In genomic region chr17:69327060-69327831, GRCh38 we compare ENCODE assay signal across 8 cellular contexts. TPM values are rescaled to one million over a fixed set of nuclear protein-coding genes. Genes with fewer than 3 reads are reported as not detected.
A peak's percentile ranks its signal among the peaks of the same experiment; 100 is the strongest.
DNase-seq lines count a peak whose midpoint lies in the region; ATAC-seq, FAIRE-seq and TF ChIP-seq lines count a peak whose summit lies in the region.

A gene with protein sequence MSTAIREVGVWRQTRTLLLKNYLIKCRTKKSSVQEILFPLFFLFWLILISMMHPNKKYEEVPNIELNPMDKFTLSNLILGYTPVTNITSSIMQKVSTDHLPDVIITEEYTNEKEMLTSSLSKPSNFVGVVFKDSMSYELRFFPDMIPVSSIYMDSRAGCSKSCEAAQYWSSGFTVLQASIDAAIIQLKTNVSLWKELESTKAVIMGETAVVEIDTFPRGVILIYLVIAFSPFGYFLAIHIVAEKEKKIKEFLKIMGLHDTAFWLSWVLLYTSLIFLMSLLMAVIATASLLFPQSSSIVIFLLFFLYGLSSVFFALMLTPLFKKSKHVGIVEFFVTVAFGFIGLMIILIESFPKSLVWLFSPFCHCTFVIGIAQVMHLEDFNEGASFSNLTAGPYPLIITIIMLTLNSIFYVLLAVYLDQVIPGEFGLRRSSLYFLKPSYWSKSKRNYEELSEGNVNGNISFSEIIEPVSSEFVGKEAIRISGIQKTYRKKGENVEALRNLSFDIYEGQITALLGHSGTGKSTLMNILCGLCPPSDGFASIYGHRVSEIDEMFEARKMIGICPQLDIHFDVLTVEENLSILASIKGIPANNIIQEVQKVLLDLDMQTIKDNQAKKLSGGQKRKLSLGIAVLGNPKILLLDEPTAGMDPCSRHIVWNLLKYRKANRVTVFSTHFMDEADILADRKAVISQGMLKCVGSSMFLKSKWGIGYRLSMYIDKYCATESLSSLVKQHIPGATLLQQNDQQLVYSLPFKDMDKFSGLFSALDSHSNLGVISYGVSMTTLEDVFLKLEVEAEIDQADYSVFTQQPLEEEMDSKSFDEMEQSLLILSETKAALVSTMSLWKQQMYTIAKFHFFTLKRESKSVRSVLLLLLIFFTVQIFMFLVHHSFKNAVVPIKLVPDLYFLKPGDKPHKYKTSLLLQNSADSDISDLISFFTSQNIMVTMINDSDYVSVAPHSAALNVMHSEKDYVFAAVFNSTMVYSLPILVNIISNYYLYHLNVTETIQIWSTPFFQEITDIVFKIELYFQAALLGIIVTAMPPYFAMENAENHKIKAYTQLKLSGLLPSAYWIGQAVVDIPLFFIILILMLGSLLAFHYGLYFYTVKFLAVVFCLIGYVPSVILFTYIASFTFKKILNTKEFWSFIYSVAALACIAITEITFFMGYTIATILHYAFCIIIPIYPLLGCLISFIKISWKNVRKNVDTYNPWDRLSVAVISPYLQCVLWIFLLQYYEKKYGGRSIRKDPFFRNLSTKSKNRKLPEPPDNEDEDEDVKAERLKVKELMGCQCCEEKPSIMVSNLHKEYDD (N-terminal part only) (minus strand): TSS chr17:69327133. CDS start chr17:69314415, 12,718 bp downstream.

- H3K36me3 ChIP-seq in ascending aorta = no peaks in the 10 kb centered on the region

- H3K9me3 ChIP-seq in T-helper 17 cell (ENCODE audit: control insufficient read depth, low read length, poor library complexity, severe bottlenecking) (no peaks in the 10 kb centered on the region), ascending aorta (no peaks in the 10 kb centered on the region), right cardiac atrium (ENCODE audit: control insufficient read depth, low read length) (no peaks in the 10 kb centered on the region)

- peaks cover 6% of the 10 kb centered on the region for H3K36me3 Mint-ChIP-seq in T-helper 17 cell (ENCODE audit: low read depth)

- H3K4me3 ChIP-seq in ascending aorta (peak within 1 kb of the TSS; percentile 88 to 90), right cardiac atrium (ENCODE audit: low read length) (peak within 1 kb of the TSS; percentile 46)

- in situ Hi-C loops in GM13977 (cut with MboI; ENCODE audit: low pct_unique_long_range_greater_than_20kb, low sequenced_read_pairs, unreplicated experiment) = loop anchor here (25.0 kb wide), 1 partner anchor 185 kb away; no protein-coding TSS in a partner anchor

- WGBS in right cardiac atrium = under 1% methylated on average over 74 of the region's 74 CpGs

- H3K27ac ChIP-seq in ascending aorta = peak within 1 kb of the TSS; percentile 62 to 63
- H3K27ac ChIP-seq in right cardiac atrium (ENCODE audit: low read length) = peak within 1 kb of the TSS; percentile 48

- peak; percentile 92 for ATAC-seq in HG02852 (IDR thresholded peaks at IDR 0.05; ENCODE audit: unreplicated experiment)
- peak; percentile 95 for ATAC-seq in T-helper 17 cell
- ATAC-seq in right cardiac atrium = peak; percentile 98

- DNase-seq in GM13977 (ENCODE audit: low spot score) = peak; percentile 96
- DNase-seq in NCI-H146 (lab: John Stamatoyannopoulos, UW) = peak; percentile 87
- peak; percentile 84 to 87 (median 85) for DNase-seq in T-helper 17 cell
- peak; percentile 46 to 90 for DNase-seq in ascending aorta (ENCODE audit: low spot score in 2 of 2)
- DNase-seq in right cardiac atrium = peak; percentile 82 to 91 (median 90)
- peak; percentile 70 for DNase-seq in pulmonary artery endothelial cell (ENCODE audit: low read depth, low spot score)
- DNase-seq in urothelium cell line (ENCODE audit: low spot score) = peak; percentile 98

- H3K27me3 ChIP-seq in ascending aorta = no peaks in the 10 kb centered on the region
- H3K27me3 ChIP-seq in right cardiac atrium (ENCODE audit: control insufficient read depth, insufficient read depth) = no peaks in the 10 kb centered on the region

- H3K27me3 Mint-ChIP-seq in T-helper 17 cell = peaks cover 15% of the 10 kb centered on the region

- peaks cover 25% of the 10 kb centered on the region for H3K4me1 Mint-ChIP-seq in T-helper 17 cell

- intact Hi-C loops in ascending aorta (cut with DNase I) = loop anchor here (1.0 to 5.0 kb wide), 3 partner anchors 200 to 1334 kb away; no protein-coding TSS in a partner anchor
- intact Hi-C loops in right cardiac atrium (cut with DNase I) = loop anchor here in 1 of 4 donors (10.0 kb wide), 1 partner anchor 88 kb away; the partner anchor contains the start of gene MAP2K6

- H3K27ac Mint-ChIP-seq in T-helper 17 cell = peak within 1 kb of the TSS; percentile 97

- H3K4me1 ChIP-seq in ascending aorta (peaks cover 0 to 15% of the 10 kb centered on the region in 2 donors), right cardiac atrium (ENCODE audit: control insufficient read depth, insufficient read depth, low read length) (no peaks in the 10 kb centered on the region)

- FAIRE-seq in urothelium cell line (lab: Jason Lieb, UNC) = peak; percentile 85

- TF ChIP-seq CTCF in GM13977 (IDR thresholded peaks at IDR 0.05; ENCODE audit: extremely low read depth, insufficient read depth, missing control alignments) = no peak
- no peak for TF ChIP-seq CTCF in ascending aorta (IDR thresholded peaks at IDR 0.05)

- peak within 1 kb of the TSS; percentile 97 for H3K4me3 Mint-ChIP-seq in T-helper 17 cell

RNA-seq across cellular contexts. Expression of the gene that starts here (rescaled TPM):
- 10 to 100 TPM; 38.6 to 47.6 TPM for total RNA-seq in T-helper 17 cell
- 7.8 TPM for total RNA-seq in ascending aorta
- 10 to 100 TPM; 16.1 to 20.7 (median 19.0) TPM for total RNA-seq in right cardiac atrium
- polyA plus RNA-seq in right cardiac atrium = 11.3 TPM
- total RNA-seq in pulmonary artery endothelial cell = 12.9 and 14.6 TPM in 2 replicates

Comparison
In these comparisons a context has a peak if more than half of its experiments do, and no peak if none do; other contexts are left out.
1. Peak in every context shown above with its lines: DNase-seq, ATAC-seq, H3K4me3 ChIP-seq and H3K27ac ChIP-seq.